22 cellular contexts compared by ENCODE assay signal in the genomic region with DNA sequence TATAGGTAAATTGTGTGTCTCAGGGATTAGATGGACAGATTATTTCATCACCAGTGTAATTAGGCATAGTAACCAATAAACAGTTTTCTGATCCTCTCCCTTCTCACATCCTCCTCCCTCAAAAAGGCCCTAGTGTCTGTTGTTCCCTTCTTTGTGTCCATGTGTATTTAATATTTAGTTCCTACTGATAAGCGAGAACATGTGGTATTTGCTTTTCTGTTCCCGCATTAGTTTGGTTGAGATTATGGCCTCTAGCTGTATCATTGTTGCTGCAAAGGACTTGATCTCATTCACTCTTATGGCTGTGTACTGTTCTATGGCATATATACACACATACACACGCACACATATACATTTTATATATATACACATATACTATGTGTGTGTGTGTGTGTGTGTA.
A peak's percentile ranks its signal among the peaks of the same experiment; 100 is the strongest.
DNase-seq lines count a peak whose midpoint lies in the region; TF ChIP-seq lines count a peak whose summit lies in the region.
"Had no signal": no experiment of that assay in that cellular context is flagged by ENCODE, and none has a peak within 500 bp of the region (broad histone marks: within the 10 kb centered on the region; RNA-seq: fewer than 3 reads in every experiment).

No MANE protein-coding gene starts in this region.

- H3K9me3 Mint-ChIP-seq in endodermal cell: no peaks in the 10 kb centered on the region

- WGBS in endodermal cell (ENCODE audit: insufficient coverage in 1 of 2, insufficient read length in 1 of 2), 2 experiments: 83 to 100% methylated on average over 1 to 2 of the region's 3 CpGs
- no CpG with 5 or more reads among the region's 3 CpGs for WGBS in trophoblast cell (ENCODE audit: extremely low coverage, insufficient coverage, insufficient read length)

- DNase-seq in DMS153 (lab: John Stamatoyannopoulos, UW): peak; percentile 24
- DNase-seq in DMS153 treated with DMSO at 0.1 percent for 48 hours (lab: John Stamatoyannopoulos, UW; ENCODE audit: unreplicated experiment): no peak
- no peak for DNase-seq in endodermal cell
- DNase-seq in trophoblast cell: no peak
- no peak for DNase-seq in SHP77 (lab: John Stamatoyannopoulos, UW)
- DNase-seq: ACHN; BE2C; C1 segment of cervical spinal cord; CD4-positive, alpha-beta memory T cell; CD4-positive, CD25-positive, alpha-beta regulatory T cell; CD8-positive, alpha-beta memory T cell; COR-L47; DMS 273 treated with DMSO at 0.1 percent for 48 hours; DMS53; DMS79; DND-41; EL; GDM1 had no signal

- H4K91ac ChIP-seq in trophoblast cell (ENCODE audit: low read depth, low read length): no peak overlapping the region

- H3K79me2 ChIP-seq in trophoblast cell (ENCODE audit: control insufficient read depth, insufficient read depth, low read length, poor library complexity): no peaks in the 10 kb centered on the region

- H2AFZ ChIP-seq in trophoblast cell (ENCODE audit: insufficient read depth, low read length, poor library complexity): no peak overlapping the region

- no peaks in the 10 kb centered on the region for H3K4me1 Mint-ChIP-seq in endodermal cell
- H3K4me1 Mint-ChIP-seq: CD14-positive monocyte; CD4-positive, alpha-beta memory T cell; CD4-positive, CD25-positive, alpha-beta regulatory T cell; CD8-positive, alpha-beta memory T cell had no signal

- H3K18ac ChIP-seq in trophoblast cell (ENCODE audit: low read length): no peak overlapping the region

- no peaks in the 10 kb centered on the region for H3K27me3 Mint-ChIP-seq in endodermal cell (ENCODE audit: insufficient read depth)
- H3K27me3 Mint-ChIP-seq: CD4-positive, alpha-beta memory T cell; CD4-positive, CD25-positive, alpha-beta regulatory T cell; CD8-positive, alpha-beta memory T cell had no signal

- no peak overlapping the region for H4K8ac ChIP-seq in trophoblast cell (ENCODE audit: low read depth, low read length)

- H3K27ac Mint-ChIP-seq in endodermal cell: peak overlapping the region; percentile 4
- H3K27ac Mint-ChIP-seq: CD4-positive, alpha-beta memory T cell; CD4-positive, CD25-positive, alpha-beta regulatory T cell; CD8-positive, alpha-beta memory T cell had no signal

- H3K4me3 ChIP-seq in endodermal cell (ENCODE audit: low read length): no peak overlapping the region
- no peak overlapping the region for H3K4me3 ChIP-seq in trophoblast cell (ENCODE audit: low read depth, low read length)
- H3K4me3 ChIP-seq: BLaER1, GM12878 had no signal

- H3K36me3 ChIP-seq in endodermal cell (ENCODE audit: control insufficient read depth, insufficient read depth, low read length) (no peaks in the 10 kb centered on the region), trophoblast cell (ENCODE audit: control insufficient read depth in 1 of 2, insufficient read depth in 2 of 2, low read length in 2 of 2) (no peaks in the 10 kb centered on the region)
- H3K36me3 ChIP-seq: BE2C, BLaER1 had no signal

- TF ChIP-seq CTCF in endodermal cell (conservative IDR thresholded peaks at IDR 0.05): no peak

- no peak overlapping the region for H4K12ac ChIP-seq in trophoblast cell (ENCODE audit: low read depth, low read length)

- no peak overlapping the region for H3K9ac ChIP-seq in endodermal cell (ENCODE audit: extremely low read depth, low read length, poor library complexity, severe bottlenecking)
- H3K9ac ChIP-seq in trophoblast cell (ENCODE audit: low read length): no peak overlapping the region
- H3K9ac ChIP-seq: BLaER1 had no signal

- H3K27me3 ChIP-seq in endodermal cell (ENCODE audit: control insufficient read depth, insufficient read depth, low read length, poor library complexity, severe bottlenecking) (no peaks in the 10 kb centered on the region), trophoblast cell (ENCODE audit: insufficient read depth, low read length) (no peaks in the 10 kb centered on the region)
- H3K27me3 ChIP-seq: BE2C, BLaER1 had no signal

- no peak overlapping the region for H2BK5ac ChIP-seq in trophoblast cell (ENCODE audit: low read depth, low read length, poor library complexity)

- H3K27ac ChIP-seq in endodermal cell (ENCODE audit: low read depth, low read length): no peak overlapping the region
- H3K27ac ChIP-seq in trophoblast cell (ENCODE audit: low read depth, low read length): no peak overlapping the region
- H3K27ac ChIP-seq: 22Rv1, BLaER1 had no signal

- no peaks in the 10 kb centered on the region for H3K36me3 Mint-ChIP-seq in endodermal cell (ENCODE audit: low read depth)
- H3K36me3 Mint-ChIP-seq: CD14-positive monocyte; CD4-positive, alpha-beta memory T cell; CD4-positive, CD25-positive, alpha-beta regulatory T cell; CD8-positive, alpha-beta memory T cell had no signal

- no peak overlapping the region for H2AK5ac ChIP-seq in trophoblast cell (ENCODE audit: low read length)

- no peaks in the 10 kb centered on the region for H3K79me1 ChIP-seq in trophoblast cell (ENCODE audit: low read length)

- no peak overlapping the region for H3K14ac ChIP-seq in trophoblast cell (ENCODE audit: low read length)

- no peaks in the 10 kb centered on the region for H3K9me3 ChIP-seq in endodermal cell (ENCODE audit: control insufficient read depth, low read length)
- no peaks in the 10 kb centered on the region for H3K9me3 ChIP-seq in trophoblast cell (ENCODE audit: insufficient read depth, low read depth, low read length)
- H3K9me3 ChIP-seq: BE2C, BLaER1 had no signal

- H2BK12ac ChIP-seq in trophoblast cell (ENCODE audit: low read length): no peak overlapping the region

- H3K4me3 Mint-ChIP-seq in endodermal cell: no peak overlapping the region
- H3K4me3 Mint-ChIP-seq: CD14-positive monocyte; CD4-positive, alpha-beta memory T cell; CD4-positive, CD25-positive, alpha-beta regulatory T cell; CD8-positive, alpha-beta memory T cell had no signal

- no peak overlapping the region for H3K4me2 ChIP-seq in trophoblast cell (ENCODE audit: low read length)
- H3K4me2 ChIP-seq: BLaER1 had no signal

- H3K4ac ChIP-seq in trophoblast cell (ENCODE audit: low read depth, low read length): no peak overlapping the region

- no peak overlapping the region for H3K23ac ChIP-seq in trophoblast cell (ENCODE audit: low read length)

- H3K4me1 ChIP-seq in endodermal cell (ENCODE audit: control insufficient read depth, insufficient read depth, low read length): no peaks in the 10 kb centered on the region
- H3K4me1 ChIP-seq in trophoblast cell (ENCODE audit: control insufficient read depth in 1 of 2, insufficient read depth in 2 of 2, low read length in 2 of 2): no peaks in the 10 kb centered on the region
- H3K4me1 ChIP-seq: BE2C, BLaER1 had no signal

- H2BK120ac ChIP-seq in trophoblast cell (ENCODE audit: insufficient read depth, low read length, poor library complexity): no peak overlapping the region
